ENCODE assay signal across 21 cellular contexts in genomic region chr2:232538671-232539070, GRCh38. TPM values are rescaled to one million over a fixed set of nuclear protein-coding genes. Genes with fewer than 3 reads are reported as not detected.
DNase-seq lines count a peak whose midpoint lies in the region; ATAC-seq and TF ChIP-seq lines count a peak whose summit lies in the region.
"Had no signal": no experiment of that assay in that cellular context is flagged by ENCODE, and none has a peak within 500 bp of the region (broad histone marks: within the 10 kb centered on the region; RNA-seq: fewer than 3 reads in every experiment).

No MANE protein-coding gene starts in this region.

- ATAC-seq in CD8-positive, alpha-beta T cell, result no peak
- ATAC-seq in activated T-helper 17 cell treated with anti-CD3 and anti-CD28 coated beads, Interleukin-2, amount 50 U/mL, for 72 hours (replicated peaks), result no peak
- ATAC-seq: stimulated activated effector memory CD8-positive, alpha-beta T cell treated with anti-CD3 and anti-CD28 coated beads, Interleukin-12 subunit alpha, Interleukin-12 subunit beta, amount 100 ng/mL, for 72 hours had no signal

- no peaks in the 10 kb centered on the region for H3K9me3 ChIP-seq in CD8-positive, alpha-beta T cell (ENCODE audit: low read length)
- H3K9me3 ChIP-seq in endodermal cell (ENCODE audit: control insufficient read depth, low read length), result peaks cover 6% of the 10 kb centered on the region
- H3K9me3 ChIP-seq in osteoblast (ENCODE audit: low read depth, low read length), result peaks cover 5% of the 10 kb centered on the region
- H3K9me3 ChIP-seq: adrenal gland, thyroid gland had no signal

- no peak overlapping the region for H3K4me2 ChIP-seq in osteoblast (ENCODE audit: insufficient read depth, low read length)

- H3K36me3 Mint-ChIP-seq in CD8-positive, alpha-beta T cell, result peaks cover 3% of the 10 kb centered on the region
- no peaks in the 10 kb centered on the region for H3K36me3 Mint-ChIP-seq in endodermal cell (ENCODE audit: low read depth)
- no peaks in the 10 kb centered on the region for H3K36me3 Mint-ChIP-seq in activated T-helper 17 cell treated with anti-CD3 and anti-CD28 coated beads, Interleukin-2, amount 50 U/mL, for 72 hours (ENCODE audit: low read depth)
- H3K36me3 Mint-ChIP-seq: stimulated activated effector memory CD8-positive, alpha-beta T cell treated with anti-CD3 and anti-CD28 coated beads, Interleukin-12 subunit alpha, Interleukin-12 subunit beta, amount 100 ng/mL, for 72 hours had no signal

- H3K27ac Mint-ChIP-seq in CD8-positive, alpha-beta T cell, result peak overlapping the region; percentile 14
- H3K27ac Mint-ChIP-seq in endodermal cell, result no peak overlapping the region
- no peak overlapping the region for H3K27ac Mint-ChIP-seq in activated T-helper 17 cell treated with anti-CD3 and anti-CD28 coated beads, Interleukin-2, amount 50 U/mL, for 72 hours
- H3K27ac Mint-ChIP-seq: stimulated activated effector memory CD8-positive, alpha-beta T cell treated with anti-CD3 and anti-CD28 coated beads, Interleukin-12 subunit alpha, Interleukin-12 subunit beta, amount 100 ng/mL, for 72 hours had no signal

- H3K27ac ChIP-seq in CD8-positive, alpha-beta T cell (ENCODE audit: low read depth, low read length), result no peak overlapping the region
- H3K27ac ChIP-seq in endodermal cell (ENCODE audit: low read depth, low read length) (no peak overlapping the region), osteoblast (ENCODE audit: low read depth, low read length) (no peak overlapping the region)
- H3K27ac ChIP-seq: adrenal gland, breast epithelium, thyroid gland had no signal

- POLR2A ChIA-PET in CD8-positive, alpha-beta T cell (lab: Charles Lee), result interaction anchor here (0.6 kb wide), 1 partner anchor 1656 kb away, joined by 3 read pairs; no protein-coding TSS in a partner anchor

- H3K79me2 ChIP-seq in osteoblast (ENCODE audit: insufficient read depth, low read length), result no peaks in the 10 kb centered on the region

- no peaks in the 10 kb centered on the region for H4K20me1 ChIP-seq in osteoblast (ENCODE audit: insufficient read depth, low read length)

- H3K4me3 ChIP-seq in CD8-positive, alpha-beta T cell (ENCODE audit: low read depth, low read length), result no peak overlapping the region
- no peak overlapping the region for H3K4me3 ChIP-seq in endodermal cell (ENCODE audit: low read length)
- no peak overlapping the region for H3K4me3 ChIP-seq in osteoblast (ENCODE audit: insufficient read depth, low read length)
- H3K4me3 ChIP-seq: adrenal gland, breast epithelium, thyroid gland had no signal

- no peak overlapping the region for H3K4me3 Mint-ChIP-seq in CD8-positive, alpha-beta T cell
- no peak overlapping the region for H3K4me3 Mint-ChIP-seq in endodermal cell
- no peak overlapping the region for H3K4me3 Mint-ChIP-seq in activated T-helper 17 cell treated with anti-CD3 and anti-CD28 coated beads, Interleukin-2, amount 50 U/mL, for 72 hours
- H3K4me3 Mint-ChIP-seq: stimulated activated effector memory CD8-positive, alpha-beta T cell treated with anti-CD3 and anti-CD28 coated beads, Interleukin-12 subunit alpha, Interleukin-12 subunit beta, amount 100 ng/mL, for 72 hours had no signal

- no peaks in the 10 kb centered on the region for H3K36me3 ChIP-seq in CD8-positive, alpha-beta T cell (ENCODE audit: insufficient read depth, low read length)
- H3K36me3 ChIP-seq in endodermal cell (ENCODE audit: control insufficient read depth, insufficient read depth, low read length), result no peaks in the 10 kb centered on the region
- no peaks in the 10 kb centered on the region for H3K36me3 ChIP-seq in osteoblast (ENCODE audit: insufficient read depth, low read length)
- H3K36me3 ChIP-seq: adrenal gland, breast epithelium, thyroid gland had no signal

- no peaks in the 10 kb centered on the region for H3K4me1 ChIP-seq in CD8-positive, alpha-beta T cell (ENCODE audit: insufficient read depth, low read length)
- H3K4me1 ChIP-seq in endodermal cell (ENCODE audit: control insufficient read depth, insufficient read depth, low read length), result no peaks in the 10 kb centered on the region
- no peaks in the 10 kb centered on the region for H3K4me1 ChIP-seq in osteoblast (ENCODE audit: insufficient read depth, low read length)
- H3K4me1 ChIP-seq: adrenal gland, breast epithelium, thyroid gland had no signal

- H3K9ac ChIP-seq in endodermal cell (ENCODE audit: extremely low read depth, low read length, poor library complexity, severe bottlenecking), result no peak overlapping the region

- CTCF ChIA-PET in CD8-positive, alpha-beta T cell (lab: Charles Lee), result interaction anchor here (1.3 kb wide), 1 partner anchor 16 kb away, joined by 3 read pairs; no protein-coding TSS in a partner anchor

- in situ Hi-C loops in KBM-7 (cut with MboI; ENCODE audit: low pct_unique_long_range_greater_than_20kb, low sequenced_read_pairs), result no loop called here

- TF ChIP-seq CTCF in CD8-positive, alpha-beta T cell (IDR thresholded peaks at IDR 0.05), result no peak
- TF ChIP-seq CTCF in endodermal cell (conservative IDR thresholded peaks at IDR 0.05) (no peak), osteoblast (IDR thresholded peaks at IDR 0.05; ENCODE audit: extremely low read depth, low read depth, low read length) (no peak)

- DNase-seq in CD8-positive, alpha-beta T cell, result no peak
- peak; percentile 42 for DNase-seq in KBM-7
- peak; percentile 53 for DNase-seq in endodermal cell
- DNase-seq in osteoblast (ENCODE audit: insufficient read length, low spot score, missing footprints), result peak; percentile 30
- no peak for DNase-seq in DMS53 (lab: John Stamatoyannopoulos, UW)
- no peak for DNase-seq in NK-92 treated with Interleukin-12 subunit alpha and Interleukin-12 subunit beta, amount 100 ng/mL, for 24 hours (lab: John Stamatoyannopoulos, UW)
- no peak for DNase-seq in DMS 273 treated with DMSO at 0.1 percent for 48 hours (lab: John Stamatoyannopoulos, UW)
- DNase-seq: activated CD4-positive, alpha-beta T cell treated with anti-CD3 and anti-CD28 coated beads, Interleukin-2, amount 50 U/mL, for 1 hour; activated CD8-positive, alpha-beta memory T cell treated with anti-CD3 and anti-CD28 coated beads, Interleukin-2, amount 50 U/mL, for 4 hours; activated gamma-delta T cell treated with Interleukin-2 at 50 U/mL for 16 hours; dermis blood vessel endothelial cell; foreskin fibroblast; hippocampal formation; NCI-H1417 treated with DMSO at 0.1 percent for 48 hours; retina; thyroid gland had no signal

- peaks cover 7% of the 10 kb centered on the region for H3K4me1 Mint-ChIP-seq in CD8-positive, alpha-beta T cell (ENCODE audit: low read depth)
- peaks cover 6% of the 10 kb centered on the region for H3K4me1 Mint-ChIP-seq in endodermal cell
- peaks cover 5% of the 10 kb centered on the region for H3K4me1 Mint-ChIP-seq in activated T-helper 17 cell treated with anti-CD3 and anti-CD28 coated beads, Interleukin-2, amount 50 U/mL, for 72 hours

- H3K27me3 Mint-ChIP-seq in CD8-positive, alpha-beta T cell (ENCODE audit: low read depth), result peaks cover 16% of the 10 kb centered on the region
- peaks cover 2% of the 10 kb centered on the region for H3K27me3 Mint-ChIP-seq in endodermal cell (ENCODE audit: insufficient read depth)
- H3K27me3 Mint-ChIP-seq in activated T-helper 17 cell treated with anti-CD3 and anti-CD28 coated beads, Interleukin-2, amount 50 U/mL, for 72 hours, result no peaks in the 10 kb centered on the region

- H3K9me3 Mint-ChIP-seq in CD8-positive, alpha-beta T cell, result no peaks in the 10 kb centered on the region
- peaks cover 2% of the 10 kb centered on the region for H3K9me3 Mint-ChIP-seq in endodermal cell
- H3K9me3 Mint-ChIP-seq in activated T-helper 17 cell treated with anti-CD3 and anti-CD28 coated beads, Interleukin-2, amount 50 U/mL, for 72 hours, result no peaks in the 10 kb centered on the region
- H3K9me3 Mint-ChIP-seq: stimulated activated effector memory CD8-positive, alpha-beta T cell treated with anti-CD3 and anti-CD28 coated beads, Interleukin-12 subunit alpha, Interleukin-12 subunit beta, amount 100 ng/mL, for 72 hours had no signal

- no peak overlapping the region for H2AFZ ChIP-seq in osteoblast (ENCODE audit: low read length)

- intact Hi-C loops in CD8-positive, alpha-beta T cell (cut with DNase I, micrococcal nuclease), result no loop called here

- H3K27me3 ChIP-seq in CD8-positive, alpha-beta T cell (ENCODE audit: insufficient read depth, low read length), result no peaks in the 10 kb centered on the region
- H3K27me3 ChIP-seq in endodermal cell (ENCODE audit: control insufficient read depth, insufficient read depth, low read length, poor library complexity, severe bottlenecking), result no peaks in the 10 kb centered on the region
- peaks cover 16% of the 10 kb centered on the region for H3K27me3 ChIP-seq in osteoblast (ENCODE audit: insufficient read depth, low read length)
- H3K27me3 ChIP-seq: thyroid gland had no signal

- WGBS in endodermal cell (ENCODE audit: insufficient coverage in 1 of 2, insufficient read length in 1 of 2), 2 experiments, result 82% methylated on average over 4 of the region's 4 CpGs; no CpG with 5 or more reads in 1 of the 2 experiments

RNA-seq across cellular contexts. Expression of gene CHRNG, which starts 0.8 kb away (rescaled TPM):
- not detected for total RNA-seq in CD8-positive, alpha-beta T cell
- total RNA-seq in endodermal cell, result not detected
- 0.39 TPM for polyA plus RNA-seq in endodermal cell (2013, experiment 1 of 2)
- polyA plus RNA-seq in endodermal cell (2013, experiment 2 of 2), result 0.33 TPM
- not detected in 2 replicates for total RNA-seq in osteoblast
- total RNA-seq in activated T-helper 17 cell treated with anti-CD3 and anti-CD28 coated beads, Interleukin-2, amount 50 U/mL, for 72 hours, result not detected
- total RNA-seq: adrenal gland, breast epithelium, dermis blood vessel endothelial cell, thyroid gland had no signal
- polyA plus RNA-seq: keratinocyte had no signal

RNA-seq across cellular contexts. Expression of gene TIGD1, which starts 11.7 kb away (rescaled TPM):
- 10 to 100 TPM; 16.5 to 17.2 TPM for total RNA-seq in CD8-positive, alpha-beta T cell
- total RNA-seq in endodermal cell (1 to 10 TPM; 6.5 to 6.7 TPM), osteoblast (5.8 and 6.8 TPM in 2 replicates)
- 9.6 TPM for polyA plus RNA-seq in endodermal cell (2013, experiment 1 of 2)
- 9.6 TPM for polyA plus RNA-seq in endodermal cell (2013, experiment 2 of 2)
- 1 to 10 TPM; 6.0 to 7.7 TPM for total RNA-seq in activated T-helper 17 cell treated with anti-CD3 and anti-CD28 coated beads, Interleukin-2, amount 50 U/mL, for 72 hours

RNA-seq across cellular contexts. Expression of gene EIF4E2, which starts 11.8 kb away (rescaled TPM):
- total RNA-seq in CD8-positive, alpha-beta T cell, result 10 to 100 TPM; 53.8 to 55.2 TPM
- total RNA-seq in endodermal cell (100 to 1,000 TPM; 105 to 116 TPM), osteoblast (70.6 and 83.7 TPM in 2 replicates)
- polyA plus RNA-seq in endodermal cell (2013, experiment 1 of 2), result 85.7 TPM
- 95.3 TPM for polyA plus RNA-seq in endodermal cell (2013, experiment 2 of 2)
- total RNA-seq in activated T-helper 17 cell treated with anti-CD3 and anti-CD28 coated beads, Interleukin-2, amount 50 U/mL, for 72 hours, result 10 to 100 TPM; 44.3 to 65.7 TPM

RNA-seq across cellular contexts. Expression of gene CHRND, which starts 12.7 kb away (rescaled TPM):
- not detected for total RNA-seq in CD8-positive, alpha-beta T cell
- total RNA-seq in endodermal cell, result under 1 TPM in 1 of 2 donors, not detected in 1; 0.11 TPM
- 1.2 TPM for polyA plus RNA-seq in endodermal cell (2013, experiment 1 of 2)
- polyA plus RNA-seq in endodermal cell (2013, experiment 2 of 2), result 0.70 TPM
- total RNA-seq in osteoblast, result not detected in 2 replicates
- not detected for total RNA-seq in activated T-helper 17 cell treated with anti-CD3 and anti-CD28 coated beads, Interleukin-2, amount 50 U/mL, for 72 hours
- total RNA-seq: breast epithelium, dermis blood vessel endothelial cell, thyroid gland had no signal
- polyA plus RNA-seq: keratinocyte had no signal

RNA-seq across cellular contexts. Expression of gene PRSS56, which starts 18.5 kb away (rescaled TPM):
- not detected for total RNA-seq in CD8-positive, alpha-beta T cell
- not detected for total RNA-seq in endodermal cell
- polyA plus RNA-seq in endodermal cell (2013, experiment 1 of 2), result 8.4 TPM
- 3.4 TPM for polyA plus RNA-seq in endodermal cell (2013, experiment 2 of 2)
- not detected in 2 replicates for total RNA-seq in osteoblast
- not detected for total RNA-seq in activated T-helper 17 cell treated with anti-CD3 and anti-CD28 coated beads, Interleukin-2, amount 50 U/mL, for 72 hours
- total RNA-seq: breast epithelium, dermis blood vessel endothelial cell, thyroid gland had no signal
- polyA plus RNA-seq: keratinocyte had no signal

Comparison
In these comparisons a context has a peak if more than half of its experiments do, and no peak if none do; other contexts are left out.
1. DNase-seq: peak in KBM-7 (single experiment), endodermal cell (single experiment) and osteoblast (single experiment); none in CD8-positive, alpha-beta T cell (0 of 7), DMS53 (single experiment), NK-92 treated with Interleukin-12 subunit alpha and Interleukin-12 subunit beta, amount 100 ng/mL, for 24 hours (single experiment) and DMS 273 treated with DMSO at 0.1 percent for 48 hours (single experiment).